In genomic region chr12:46825526-46826414, GRCh38 we compare ENCODE assay signal across 10 cellular contexts. TPM values are rescaled to one million over a fixed set of nuclear protein-coding genes. Genes with fewer than 3 reads are reported as not detected.
A peak's percentile ranks its signal among the peaks of the same experiment; 100 is the strongest.
DNase-seq lines count a peak whose midpoint lies in the region; ATAC-seq and TF ChIP-seq lines count a peak whose summit lies in the region.
"Had no signal": no experiment of that assay in that cellular context is flagged by ENCODE, and none has a peak within 500 bp of the region (broad histone marks: within the 10 kb centered on the region; RNA-seq: fewer than 3 reads in every experiment).

Gene SLC38A4, minus strand, starts transcription at chr12:46825997. Its CDS starts 32,926 bp downstream, at chr12:46793071.

- H3K27me3 Mint-ChIP-seq in T-helper 2 cell treated with Interferon-gamma antibody and Interleukin-4, amounts not matched to agents 5 μg/mL and 100 μg/mL, for 36 hours (ENCODE audit: low read depth), result peaks cover 55% of the 10 kb centered on the region

- H3K36me3 Mint-ChIP-seq in T-helper 2 cell treated with Interferon-gamma antibody and Interleukin-4, amounts not matched to agents 5 μg/mL and 100 μg/mL, for 36 hours (ENCODE audit: low read depth), result no peaks in the 10 kb centered on the region
- H3K36me3 Mint-ChIP-seq: activated naive CD8-positive, alpha-beta T cell had no signal

- peak within 1 kb of the TSS; percentile 22 for H2AFZ ChIP-seq in fibroblast of lung (ENCODE audit: low read length)

- H3K4me3 Mint-ChIP-seq in T-helper 2 cell treated with Interferon-gamma antibody and Interleukin-4, amounts not matched to agents 5 μg/mL and 100 μg/mL, for 36 hours, result no peak within 1 kb of the TSS
- H3K4me3 Mint-ChIP-seq: activated naive CD8-positive, alpha-beta T cell had no signal

- H3K36me3 ChIP-seq in fibroblast of lung (ENCODE audit: control insufficient read depth, insufficient read depth, low read length) (no peaks in the 10 kb centered on the region), muscle layer of duodenum (ENCODE audit: control insufficient read depth in 1 of 2, insufficient read depth in 2 of 2, low read length in 2 of 2) (no peaks in the 10 kb centered on the region)

- no peaks in the 10 kb centered on the region for H3K79me2 ChIP-seq in fibroblast of lung (ENCODE audit: control insufficient read depth, insufficient read depth, low read length)

- H3K27ac ChIP-seq in fibroblast of lung (ENCODE audit: insufficient read depth, low read length) (no peak within 1 kb of the TSS), muscle layer of duodenum (ENCODE audit: low read length) (no peak within 1 kb of the TSS)

- no peak within 1 kb of the TSS for H3K9ac ChIP-seq in fibroblast of lung (ENCODE audit: insufficient read depth, low read length)

- no peaks in the 10 kb centered on the region for H3K9me3 ChIP-seq in fibroblast of lung (ENCODE audit: control insufficient read depth, insufficient read depth, low read depth, low read length)
- no peaks in the 10 kb centered on the region for H3K9me3 ChIP-seq in muscle layer of duodenum (ENCODE audit: control insufficient read depth in 1 of 2, low read length in 2 of 2)

- no peaks in the 10 kb centered on the region for H3K4me1 ChIP-seq in fibroblast of lung (ENCODE audit: control insufficient read depth, extremely low read depth, insufficient read depth, low read length)
- H3K4me1 ChIP-seq in muscle layer of duodenum (ENCODE audit: control insufficient read depth in 1 of 2, insufficient read depth in 2 of 2, low read length in 2 of 2), result peaks cover 0 to 9% of the 10 kb centered on the region in 2 donors

- no peaks in the 10 kb centered on the region for H4K20me1 ChIP-seq in fibroblast of lung (ENCODE audit: control insufficient read depth, extremely low read depth, insufficient read depth, low read length)

- H3K27me3 ChIP-seq in fibroblast of lung (ENCODE audit: control insufficient read depth, insufficient read depth, low read length), result peaks cover 5% of the 10 kb centered on the region
- peaks cover 12% of the 10 kb centered on the region for H3K27me3 ChIP-seq in muscle layer of duodenum (ENCODE audit: low read depth, low read length)

- H3K9me3 Mint-ChIP-seq in T-helper 2 cell treated with Interferon-gamma antibody and Interleukin-4, amounts not matched to agents 5 μg/mL and 100 μg/mL, for 36 hours, result no peaks in the 10 kb centered on the region

- DNase-seq in AG09309 (ENCODE audit: low read depth), result no peak
- DNase-seq in NCI-H69 (lab: John Stamatoyannopoulos, UW), result peak; percentile 17
- DNase-seq in fibroblast of lung (ENCODE audit: low read depth in 2 of 2), result peak; percentile 36 to 39
- DNase-seq in SIG-M5 treated with dmso at 0.1 percent for 504 hours (lab: John Stamatoyannopoulos, UW; ENCODE audit: unreplicated experiment), result no peak
- DNase-seq in T-helper 2 cell treated with Interferon-gamma antibody and Interleukin-4, amounts not matched to agents 5 μg/mL and 100 μg/mL, for 36 hours (ENCODE audit: low spot score), result no peak
- DNase-seq: DND-41 had no signal

- H3K4me3 ChIP-seq in AG09309 (ENCODE audit: control insufficient read depth, low read depth, low read length), result peak within 1 kb of the TSS; percentile 37
- peak within 1 kb of the TSS; percentile 2 to 53 (median 31) for H3K4me3 ChIP-seq in fibroblast of lung (replicated peaks in 1 of 4; ENCODE audit: control extremely low read depth in 1 of 4, insufficient read depth in 1 of 4, low read depth in 3 of 4, low read length in 4 of 4)
- H3K4me3 ChIP-seq in muscle layer of duodenum (ENCODE audit: low read depth in 1 of 2, low read length in 2 of 2), result peak within 1 kb of the TSS; percentile 28 to 52

- H3K4me2 ChIP-seq in fibroblast of lung (ENCODE audit: extremely low read depth, insufficient read depth, low read length), result peak within 1 kb of the TSS; percentile 42

- TF ChIP-seq CTCF in AG09309 (IDR thresholded peaks at IDR 0.05; ENCODE audit: control insufficient read depth, insufficient read depth, low read depth, low read length, missing control alignments) (peak; percentile 15), fibroblast of lung (conservative IDR thresholded peaks at IDR 0.05 in 1 of 2, IDR thresholded peaks at IDR 0.05 in 1 of 2; ENCODE audit: low read depth in 1 of 2, low read length in 2 of 2) (peak in 1 of 2 donors; percentile 25)

- peaks cover under 1% of the 10 kb centered on the region for H3K4me1 Mint-ChIP-seq in T-helper 2 cell treated with Interferon-gamma antibody and Interleukin-4, amounts not matched to agents 5 μg/mL and 100 μg/mL, for 36 hours (ENCODE audit: low read depth)

- H3K27ac Mint-ChIP-seq in T-helper 2 cell treated with Interferon-gamma antibody and Interleukin-4, amounts not matched to agents 5 μg/mL and 100 μg/mL, for 36 hours, result no peak within 1 kb of the TSS
- H3K27ac Mint-ChIP-seq: activated naive CD8-positive, alpha-beta T cell had no signal

- ATAC-seq in GM18868 (IDR thresholded peaks at IDR 0.05; ENCODE audit: unreplicated experiment), result no peak
- no peak for ATAC-seq in HG03521 (IDR thresholded peaks at IDR 0.05; ENCODE audit: unreplicated experiment)

RNA-seq across cellular contexts. Expression of gene SLC38A4, which starts in this region (rescaled TPM):
- 1.8 and 6.1 TPM in 2 replicates for total RNA-seq in fibroblast of lung
- polyA plus RNA-seq in fibroblast of lung, result 2.8 and 5.5 TPM in 2 replicates
- 1.2 and 2.8 TPM in 2 replicates for polyA plus RNA-seq in fibroblast of lung (2012)
- polyA minus RNA-seq in fibroblast of lung (ENCODE audit: low replicate concordance), result 1.8 and 3.2 TPM in 2 replicates

Comparison
In these comparisons a context has a peak if more than half of its experiments do, and no peak if none do; other contexts are left out.
1. DNase-seq: peak in NCI-H69 (single experiment) and fibroblast of lung (2 of 2); none in AG09309 (single experiment), SIG-M5 treated with dmso at 0.1 percent for 504 hours (single experiment) and T-helper 2 cell treated with Interferon-gamma antibody and Interleukin-4, amounts not matched to agents 5 μg/mL and 100 μg/mL, for 36 hours (single experiment).
2. Peak in every context shown above with its lines, with median percentiles within 50 percentile points of each other: H3K4me3 ChIP-seq.